ENCODE assay signal across 16 cellular contexts in genomic region chr19:31326329-31327028, GRCh38.
"Had no signal": no experiment of that assay in that cellular context is flagged by ENCODE, and none has a peak within 500 bp of the region (broad histone marks: within the 10 kb centered on the region; RNA-seq: fewer than 3 reads in every experiment).

No MANE protein-coding gene starts in this region.

- H3K36me3 Mint-ChIP-seq: activated CD4-positive, alpha-beta memory T cell treated with anti-CD3 and anti-CD28 coated beads for 36 hours; activated naive CD8-positive, alpha-beta T cell; neural progenitor cell had no signal

- H3K9me3 Mint-ChIP-seq: activated CD4-positive, alpha-beta memory T cell treated with anti-CD3 and anti-CD28 coated beads for 36 hours; endodermal cell; neural progenitor cell had no signal

- DNase-seq: activated CD4-positive, alpha-beta memory T cell treated with anti-CD3 and anti-CD28 coated beads for 36 hours; activated CD4-positive, alpha-beta T cell treated with anti-CD3 and anti-CD28 coated beads for 1 hour; activated gamma-delta T cell; activated T-cell treated with anti-CD3 and anti-CD28 coated beads, Interleukin-2, amount 50 U/mL, for 48 hours; amygdala; dermis blood vessel endothelial cell; endodermal cell; kidney; right cardiac atrium; stimulated activated CD4-positive, alpha-beta T cell treated with anti-CD3 and anti-CD28 coated beads, Interleukin-2, amount 100 ng/mL, for 48 hours; stimulated activated naive CD4-positive, alpha-beta T cell treated with Interleukin-2 at 50 U/mL for 16 hours had no signal

- H3K27me3 ChIP-seq: neural progenitor cell had no signal

- H3K27ac Mint-ChIP-seq: activated CD4-positive, alpha-beta memory T cell treated with anti-CD3 and anti-CD28 coated beads for 36 hours; activated naive CD8-positive, alpha-beta T cell; endodermal cell; neural progenitor cell had no signal

- H3K27ac ChIP-seq: neural progenitor cell, parathyroid adenoma, thoracic aorta had no signal

- H3K4me3 ChIP-seq: neural progenitor cell, thoracic aorta had no signal

- H3K4me1 Mint-ChIP-seq: endodermal cell, neural progenitor cell had no signal

- H3K4me1 ChIP-seq: neural progenitor cell, parathyroid adenoma had no signal

- H3K36me3 ChIP-seq: neural progenitor cell, thoracic aorta had no signal

- H3K9me3 ChIP-seq: thoracic aorta had no signal

- FAIRE-seq: frontal cortex, kidney had no signal

- H3K27me3 Mint-ChIP-seq: activated CD4-positive, alpha-beta memory T cell treated with anti-CD3 and anti-CD28 coated beads for 36 hours had no signal

- H3K4me3 Mint-ChIP-seq: activated CD4-positive, alpha-beta memory T cell treated with anti-CD3 and anti-CD28 coated beads for 36 hours; activated naive CD8-positive, alpha-beta T cell; endodermal cell; neural progenitor cell had no signal

- ATAC-seq: right cardiac atrium had no signal
